ENCODE assay signal across 9 cellular contexts in genomic region chr5:16600397-16600796, GRCh38. TPM values are rescaled to one million over a fixed set of nuclear protein-coding genes. Genes with fewer than 3 reads are reported as not detected.
DNase-seq lines count a peak whose midpoint lies in the region; TF ChIP-seq lines count a peak whose summit lies in the region.
"Had no signal": no experiment of that assay in that cellular context is flagged by ENCODE, and none has a peak within 500 bp of the region (broad histone marks: within the 10 kb centered on the region; RNA-seq: fewer than 3 reads in every experiment).

No MANE protein-coding gene starts in this region.

- TF ChIP-seq CTCF in foreskin fibroblast (IDR thresholded peaks at IDR 0.05; ENCODE audit: low read depth, low read length), result no peak
- no peak for TF ChIP-seq CTCF in neural crest cell (conservative IDR thresholded peaks at IDR 0.05)
- TF ChIP-seq CTCF in neural progenitor cell (IDR thresholded peaks at IDR 0.05), result no peak

- no peaks in the 10 kb centered on the region for H3K27me3 ChIP-seq in neural progenitor cell

- H3K79me2 ChIP-seq in neural progenitor cell (ENCODE audit: low read depth), result no peaks in the 10 kb centered on the region

- H3K4me2 ChIP-seq in neural progenitor cell, result no peak overlapping the region

- H3K36me3 Mint-ChIP-seq in neural crest cell (ENCODE audit: low read depth) (no peaks in the 10 kb centered on the region), neural progenitor cell (no peaks in the 10 kb centered on the region)

- H3K27ac ChIP-seq in neural progenitor cell, result no peak overlapping the region

- no peak overlapping the region for H3K9ac ChIP-seq in neural progenitor cell

- peaks cover 9% of the 10 kb centered on the region for H3K4me1 ChIP-seq in neural progenitor cell
- H3K4me1 ChIP-seq: HAP-1 had no signal

- no peaks in the 10 kb centered on the region for H3K9me3 ChIP-seq in neural progenitor cell (ENCODE audit: low read depth)
- H3K9me3 ChIP-seq: HAP-1 had no signal

- H3K27me3 Mint-ChIP-seq in neural crest cell (ENCODE audit: low read depth), result no peaks in the 10 kb centered on the region
- peaks cover 7% of the 10 kb centered on the region for H3K27me3 Mint-ChIP-seq in neural progenitor cell (ENCODE audit: insufficient read depth, low read depth)

- no peak overlapping the region for H3K4me3 Mint-ChIP-seq in neural crest cell
- no peak overlapping the region for H3K4me3 Mint-ChIP-seq in neural progenitor cell

- H3K27ac Mint-ChIP-seq in neural crest cell (ENCODE audit: unreplicated experiment) (no peak overlapping the region), neural progenitor cell (no peak overlapping the region)

- no peaks in the 10 kb centered on the region for H3F3A ChIP-seq in neural progenitor cell (ENCODE audit: low read depth)

- H3K4me1 Mint-ChIP-seq in neural crest cell, result peaks cover 25% of the 10 kb centered on the region
- peaks cover 21% of the 10 kb centered on the region for H3K4me1 Mint-ChIP-seq in neural progenitor cell

- H3K36me3 ChIP-seq in neural progenitor cell, result no peaks in the 10 kb centered on the region
- H3K36me3 ChIP-seq: HAP-1 had no signal

- no peaks in the 10 kb centered on the region for H4K20me1 ChIP-seq in neural progenitor cell (ENCODE audit: low read depth)

- DNase-seq in COR-L47 (lab: John Stamatoyannopoulos, UW), result peak; percentile 57
- peak; percentile 14 for DNase-seq in RPMI8226
- DNase-seq in foreskin fibroblast, result peak; percentile 3 to 49
- DNase-seq in neural crest cell (ENCODE audit: low read depth, low spot score), result peak; percentile 14
- DNase-seq in hepatic stellate cell (ENCODE audit: low spot score), result no peak
- DNase-seq in UCSD-AML1 (lab: John Stamatoyannopoulos, UW; ENCODE audit: unreplicated experiment), result no peak
- no peak for DNase-seq in NCI-H524 (lab: John Stamatoyannopoulos, UW)
- DNase-seq in neural progenitor cell (ENCODE audit: low spot score), result no peak

- H3K4me3 ChIP-seq in foreskin fibroblast (ENCODE audit: low read depth in 1 of 2, low read length in 2 of 2), result no peak overlapping the region
- no peak overlapping the region for H3K4me3 ChIP-seq in neural progenitor cell
- H3K4me3 ChIP-seq: HAP-1 had no signal

- no peak overlapping the region for H2AFZ ChIP-seq in neural progenitor cell (replicated peaks)

- H3K9me3 Mint-ChIP-seq in neural crest cell, result no peaks in the 10 kb centered on the region
- peaks cover 2% of the 10 kb centered on the region for H3K9me3 Mint-ChIP-seq in neural progenitor cell

RNA-seq across cellular contexts. Expression of gene RETREG1, which starts 16.4 kb away (rescaled TPM):
- total RNA-seq in neural crest cell (4.6 and 6.2 TPM in 2 replicates), neural progenitor cell (ENCODE audit: low replicate concordance) (0.99 and 3.0 TPM in 2 replicates)

Comparison
In these comparisons a context has a peak if more than half of its experiments do, and no peak if none do; other contexts are left out.
1. DNase-seq: peak in COR-L47 (single experiment), RPMI8226 (single experiment), foreskin fibroblast (2 of 2) and neural crest cell (single experiment); none in hepatic stellate cell (single experiment), UCSD-AML1 (single experiment), NCI-H524 (0 of 2) and neural progenitor cell (single experiment).